In the genomic region with DNA sequence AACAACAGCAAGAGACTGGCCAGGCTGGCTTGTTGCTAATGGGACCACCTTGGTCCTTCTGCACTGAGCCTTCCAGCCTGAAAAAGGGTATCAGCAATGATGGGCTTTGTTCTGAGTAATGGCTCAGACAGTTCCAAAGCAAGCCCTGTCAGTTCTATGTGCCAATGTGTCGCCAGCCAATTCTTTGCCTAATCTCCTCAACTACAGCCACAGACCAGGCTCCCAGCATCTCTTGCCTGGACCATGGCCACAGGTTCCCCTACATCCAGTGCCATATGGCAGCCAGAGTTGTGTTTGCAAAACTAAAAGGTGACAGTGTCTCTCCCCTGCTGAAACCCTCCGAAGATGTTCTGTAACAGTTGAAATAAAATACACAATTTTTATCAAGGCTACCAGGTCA, we compare ENCODE assay signal across 22 cellular contexts.
DNase-seq lines count a peak whose midpoint lies in the region; ATAC-seq lines count a peak whose summit lies in the region.
"Had no signal": no experiment of that assay in that cellular context is flagged by ENCODE, and none has a peak within 500 bp of the region (broad histone marks: within the 10 kb centered on the region; RNA-seq: fewer than 3 reads in every experiment).

No MANE protein-coding gene starts in this region.

- DNase-seq in Right ventricle myocardium superior: no peak
- DNase-seq in left cardiac atrium: no peak
- no peak for DNase-seq in left ventricle myocardium superior
- no peak for DNase-seq in cardiac septum (ENCODE audit: low spot score)
- DNase-seq in cerebellar cortex (ENCODE audit: low spot score): peak; percentile 38
- DNase-seq in NCI-H2029 (lab: John Stamatoyannopoulos, UW): no peak
- no peak for DNase-seq in caudate nucleus (lab: John Stamatoyannopoulos, UW)
- DNase-seq: 8988T; ACHN; BE2C; CD4-positive, alpha-beta memory T cell; CD4-positive, CD25-positive, alpha-beta regulatory T cell; CD8-positive, alpha-beta memory T cell; COR-L47; DMS 273 treated with DMSO at 0.1 percent for 48 hours; DMS153; DMS53; DMS79; DND-41; EL; GF-D8 had no signal

- ATAC-seq in Right ventricle myocardium superior (ENCODE audit: poor library complexity) (peak; percentile 53), left cardiac atrium (no peak), left ventricle myocardium superior (peak; percentile 70)

- intact Hi-C loops in Right ventricle myocardium superior (cut with DNase I): no loop called here
- intact Hi-C loops in left cardiac atrium (cut with DNase I): no loop called here
- intact Hi-C loops in left ventricle myocardium superior (cut with micrococcal nuclease): no loop called here
- intact Hi-C loops in cardiac septum (cut with DNase I): no loop called here

- no peak overlapping the region for H3K27ac ChIP-seq in caudate nucleus (ENCODE audit: low read depth, low read length)
- H3K27ac ChIP-seq: BLaER1 had no signal

Comparison
In these comparisons a context has a peak if more than half of its experiments do, and no peak if none do; other contexts are left out.
1. ATAC-seq: peak in Right ventricle myocardium superior (single experiment) and left ventricle myocardium superior (single experiment); none in left cardiac atrium (0 of 2).